24 cellular contexts compared by ENCODE assay signal in genomic region chr18:36031407-36031806, GRCh38. TPM values are rescaled to one million over a fixed set of nuclear protein-coding genes. Genes with fewer than 3 reads are reported as not detected.
DNase-seq lines count a peak whose midpoint lies in the region; ATAC-seq and TF ChIP-seq lines count a peak whose summit lies in the region.
"Had no signal": no experiment of that assay in that cellular context is flagged by ENCODE, and none has a peak within 500 bp of the region (broad histone marks: within the 10 kb centered on the region; RNA-seq: fewer than 3 reads in every experiment).

No MANE protein-coding gene starts in this region.

- H3K36me3 Mint-ChIP-seq in activated naive CD4-positive, alpha-beta T cell treated with anti-CD3 and anti-CD28 coated beads, Interleukin-2, amount 50 U/mL, for 24 hours, result peaks cover 9% of the 10 kb centered on the region
- peaks cover 34% of the 10 kb centered on the region for H3K36me3 Mint-ChIP-seq in activated B cell treated with CpG ODN at 0.5 μM for 24 hours (ENCODE audit: low read depth)
- peaks cover 31% of the 10 kb centered on the region for H3K36me3 Mint-ChIP-seq in stimulated activated memory B cell treated with anti-CD40 and anti-IgM and Interleukin-4, amounts not matched to agents 10 μg/mL and 1 μg/mL and 100 μg/mL, for 72 hours
- peaks cover 17% of the 10 kb centered on the region for H3K36me3 Mint-ChIP-seq in mesothelial cell of epicardium

- peaks cover 46% of the 10 kb centered on the region for H3K4me1 Mint-ChIP-seq in activated naive CD4-positive, alpha-beta T cell treated with anti-CD3 and anti-CD28 coated beads, Interleukin-2, amount 50 U/mL, for 24 hours
- H3K4me1 Mint-ChIP-seq in activated B cell treated with CpG ODN at 0.5 μM for 24 hours, result peaks cover 49% of the 10 kb centered on the region
- peaks cover 36% of the 10 kb centered on the region for H3K4me1 Mint-ChIP-seq in stimulated activated memory B cell treated with anti-CD40 and anti-IgM and Interleukin-4, amounts not matched to agents 10 μg/mL and 1 μg/mL and 100 μg/mL, for 72 hours
- H3K4me1 Mint-ChIP-seq in mesothelial cell of epicardium, result peaks cover 18% of the 10 kb centered on the region

- H3K9me3 Mint-ChIP-seq in activated naive CD4-positive, alpha-beta T cell treated with anti-CD3 and anti-CD28 coated beads, Interleukin-2, amount 50 U/mL, for 24 hours, result no peaks in the 10 kb centered on the region
- H3K9me3 Mint-ChIP-seq in activated B cell treated with CpG ODN at 0.5 μM for 24 hours, result no peaks in the 10 kb centered on the region
- no peaks in the 10 kb centered on the region for H3K9me3 Mint-ChIP-seq in stimulated activated memory B cell treated with anti-CD40 and anti-IgM and Interleukin-4, amounts not matched to agents 10 μg/mL and 1 μg/mL and 100 μg/mL, for 72 hours
- no peaks in the 10 kb centered on the region for H3K9me3 Mint-ChIP-seq in mesothelial cell of epicardium
- H3K9me3 Mint-ChIP-seq: activated naive CD4-positive, alpha-beta T cell treated with anti-CD3 and anti-CD28 coated beads for 36 hours had no signal

- H3K4me3 Mint-ChIP-seq in activated naive CD4-positive, alpha-beta T cell treated with anti-CD3 and anti-CD28 coated beads, Interleukin-2, amount 50 U/mL, for 24 hours, result no peak overlapping the region
- H3K4me3 Mint-ChIP-seq in activated B cell treated with CpG ODN at 0.5 μM for 24 hours, result peak overlapping the region; percentile 48
- peak overlapping the region; percentile 40 for H3K4me3 Mint-ChIP-seq in stimulated activated memory B cell treated with anti-CD40 and anti-IgM and Interleukin-4, amounts not matched to agents 10 μg/mL and 1 μg/mL and 100 μg/mL, for 72 hours
- H3K4me3 Mint-ChIP-seq in mesothelial cell of epicardium, result no peak overlapping the region
- H3K4me3 Mint-ChIP-seq: activated CD4-positive, alpha-beta T cell treated with anti-CD3 and anti-CD28 coated beads for 36 hours; activated naive CD4-positive, alpha-beta T cell treated with anti-CD3 and anti-CD28 coated beads for 36 hours had no signal

- no peak for DNase-seq in activated naive CD4-positive, alpha-beta T cell treated with anti-CD3 and anti-CD28 coated beads, Interleukin-2, amount 50 U/mL, for 16 hours
- DNase-seq in NOMO-1 treated with DMSO at 0.1 percent for 48 hours (lab: John Stamatoyannopoulos, UW; ENCODE audit: unreplicated experiment), result peak; percentile 73
- DNase-seq in activated B cell treated with CpG ODN at 0.5 μM for 24 hours, result no peak
- DNase-seq in cortex of kidney (lab: John Stamatoyannopoulos, UW), result no peak
- DNase-seq in mesothelial cell of epicardium (ENCODE audit: low spot score in 2 of 2, unreplicated experiment in 2 of 2), result no peak
- DNase-seq: activated CD4-positive, alpha-beta T cell treated with anti-CD3 and anti-CD28 coated beads for 36 hours; activated naive CD4-positive, alpha-beta T cell treated with anti-CD3 and anti-CD28 coated beads for 36 hours; activated T-cell treated with anti-CD3 and anti-CD28 coated beads, Interleukin-2, amount 50 U/mL, for 48 hours; AML-193; anterior cingulate cortex; mammary epithelial cell; NCI-H1417; NCI-H2081 treated with DMSO at 0.1 percent for 48 hours; NCI-H774; SIG-M5; spleen; stimulated activated CD4-positive, alpha-beta T cell treated with anti-CD3 and anti-CD28 coated beads, Interleukin-2, amount 100 ng/mL, for 48 hours; stimulated activated naive CD4-positive, alpha-beta T cell treated with Interleukin-2 at 50 U/mL for 16 hours; testis had no signal

- CTCF ChIA-PET in activated B cell treated with CpG ODN at 0.5 μM for 24 hours (lab: Charles Lee), result interaction anchor here (0.7 kb wide), 1 partner anchor 14 kb away, joined by 3 read pairs; no protein-coding TSS in a partner anchor

- no peaks in the 10 kb centered on the region for H3K27me3 Mint-ChIP-seq in activated naive CD4-positive, alpha-beta T cell treated with anti-CD3 and anti-CD28 coated beads, Interleukin-2, amount 50 U/mL, for 24 hours
- H3K27me3 Mint-ChIP-seq in activated B cell treated with CpG ODN at 0.5 μM for 24 hours, result no peaks in the 10 kb centered on the region
- no peaks in the 10 kb centered on the region for H3K27me3 Mint-ChIP-seq in stimulated activated memory B cell treated with anti-CD40 and anti-IgM and Interleukin-4, amounts not matched to agents 10 μg/mL and 1 μg/mL and 100 μg/mL, for 72 hours
- no peaks in the 10 kb centered on the region for H3K27me3 Mint-ChIP-seq in mesothelial cell of epicardium (ENCODE audit: low read depth)
- H3K27me3 Mint-ChIP-seq: activated CD4-positive, alpha-beta T cell treated with anti-CD3 and anti-CD28 coated beads for 36 hours had no signal

- intact Hi-C loops in activated B cell treated with CpG ODN at 0.5 μM for 24 hours (cut with micrococcal nuclease), result loop anchor here (2.0 to 5.0 kb wide), 2 partner anchors 15 to 36 kb away; partner anchors contain the start of gene RPRD1A

- no peak for TF ChIP-seq CTCF in activated B cell treated with CpG ODN at 0.5 μM for 24 hours (IDR thresholded peaks at IDR 0.05)
- TF ChIP-seq CTCF in mesothelial cell of epicardium (IDR thresholded peaks at IDR 0.05; ENCODE audit: unreplicated experiment), result no peak

- ATAC-seq in activated B cell treated with CpG ODN at 0.5 μM for 24 hours (ENCODE audit: low read depth) (peak; percentile 62), HG03108 (IDR thresholded peaks at IDR 0.05; ENCODE audit: unreplicated experiment) (no peak)
- ATAC-seq in stimulated activated memory B cell treated with anti-CD40 and anti-IgM and Interleukin-4, amounts not matched to agents 10 μg/mL and 1 μg/mL and 100 μg/mL, for 72 hours, result peak; percentile 63
- ATAC-seq: activated CD4-positive, alpha-beta T cell treated with anti-CD3 and anti-CD28 coated beads for 36 hours; HCT116; Panc1 had no signal

- H3K27ac Mint-ChIP-seq in activated naive CD4-positive, alpha-beta T cell treated with anti-CD3 and anti-CD28 coated beads, Interleukin-2, amount 50 U/mL, for 24 hours, result peak overlapping the region; percentile 6
- H3K27ac Mint-ChIP-seq in activated B cell treated with CpG ODN at 0.5 μM for 24 hours, result peak overlapping the region; percentile 72
- H3K27ac Mint-ChIP-seq in stimulated activated memory B cell treated with anti-CD40 and anti-IgM and Interleukin-4, amounts not matched to agents 10 μg/mL and 1 μg/mL and 100 μg/mL, for 72 hours, result peak overlapping the region; percentile 61
- no peak overlapping the region for H3K27ac Mint-ChIP-seq in mesothelial cell of epicardium
- H3K27ac Mint-ChIP-seq: activated CD4-positive, alpha-beta T cell treated with anti-CD3 and anti-CD28 coated beads for 36 hours; activated naive CD4-positive, alpha-beta T cell treated with anti-CD3 and anti-CD28 coated beads for 36 hours had no signal

- POLR2A ChIA-PET in activated B cell treated with CpG ODN at 0.5 μM for 24 hours (lab: Charles Lee), result interaction anchor here (2.0 kb wide), 1 partner anchor 98 kb away, joined by 9 read pairs; the partner anchor contains the start of genes ELP2 and SLC39A6

RNA-seq across cellular contexts. Expression of gene RPRD1A, which starts 36.0 kb away (rescaled TPM):
- 40.7 and 47.6 TPM in 2 replicates for total RNA-seq in activated B cell treated with CpG ODN at 0.5 μM for 24 hours
- 66.0 to 68.2 TPM (median 67.0 TPM) in 3 replicates for total RNA-seq in mesothelial cell of epicardium

Comparison
In these comparisons a context has a peak if more than half of its experiments do, and no peak if none do; other contexts are left out.
1. H3K4me3 Mint-ChIP-seq: peak in activated B cell treated with CpG ODN at 0.5 μM for 24 hours (single experiment) and stimulated activated memory B cell treated with anti-CD40 and anti-IgM and Interleukin-4, amounts not matched to agents 10 μg/mL and 1 μg/mL and 100 μg/mL, for 72 hours (single experiment); none in activated naive CD4-positive, alpha-beta T cell treated with anti-CD3 and anti-CD28 coated beads, Interleukin-2, amount 50 U/mL, for 24 hours (single experiment) and mesothelial cell of epicardium (single experiment).